Comparison of ENCODE assay signal across 11 cellular contexts in genomic region chr22:49657974-49658550, GRCh38.
A peak's percentile ranks its signal among the peaks of the same experiment; 100 is the strongest.
DNase-seq lines count a peak whose midpoint lies in the region; ATAC-seq and TF ChIP-seq lines count a peak whose summit lies in the region.
"Had no signal": no experiment of that assay in that cellular context is flagged by ENCODE, and none has a peak within 500 bp of the region (broad histone marks: within the 10 kb centered on the region; RNA-seq: fewer than 3 reads in every experiment).

No MANE protein-coding gene starts in this region.

- peak overlapping the region; percentile 58 for H3K27ac Mint-ChIP-seq in activated CD8-positive, alpha-beta memory T cell treated with anti-CD3 and anti-CD28 coated beads, Interleukin-2, amount 10 ng/mL, durations not matched to agents 7 days and 5 days
- peak overlapping the region; percentile 61 for H3K27ac Mint-ChIP-seq in activated CD4-positive, alpha-beta memory T cell treated with anti-CD3 and anti-CD28 coated beads, Interleukin-2, amount 10 ng/mL, durations not matched to agents 7 days and 5 days
- H3K27ac Mint-ChIP-seq in stimulated activated naive CD8-positive, alpha-beta T cell treated with anti-CD3 and anti-CD28 coated beads, Interleukin-15, amount 100 ng/mL, for 72 hours: peak overlapping the region; percentile 92 to 95
- no peak overlapping the region for H3K27ac Mint-ChIP-seq in endodermal cell

- no peak overlapping the region for H3K4me3 ChIP-seq in right cardiac atrium (ENCODE audit: low read length)
- no peak overlapping the region for H3K4me3 ChIP-seq in endodermal cell (ENCODE audit: low read length)

- H3K4me1 ChIP-seq in right cardiac atrium (ENCODE audit: control insufficient read depth, insufficient read depth, low read length) (no peaks in the 10 kb centered on the region), endodermal cell (ENCODE audit: control insufficient read depth, insufficient read depth, low read length) (no peaks in the 10 kb centered on the region)

- ATAC-seq in activated CD8-positive, alpha-beta memory T cell treated with anti-CD3 and anti-CD28 coated beads, Interleukin-2, amount 10 ng/mL, durations not matched to agents 7 days and 5 days: no peak
- ATAC-seq in right cardiac atrium: no peak
- ATAC-seq in stimulated activated naive CD8-positive, alpha-beta T cell treated with anti-CD3 and anti-CD28 coated beads, Interleukin-15, amount 100 ng/mL, for 72 hours: no peak

- POLR2A ChIA-PET in activated CD4-positive, alpha-beta memory T cell treated with anti-CD3 and anti-CD28 coated beads, Interleukin-2, amount 10 ng/mL, durations not matched to agents 7 days and 5 days (lab: Charles Lee): no interaction called here

- WGBS in right cardiac atrium: 58% methylated on average over 11 of the region's 11 CpGs
- WGBS in endodermal cell (ENCODE audit: insufficient coverage in 1 of 2, insufficient read length in 1 of 2), 2 experiments: 91 to 96% methylated on average over 9 to 11 of the region's 11 CpGs

- no peaks in the 10 kb centered on the region for H3K27me3 Mint-ChIP-seq in activated CD8-positive, alpha-beta memory T cell treated with anti-CD3 and anti-CD28 coated beads, Interleukin-2, amount 10 ng/mL, durations not matched to agents 7 days and 5 days
- no peaks in the 10 kb centered on the region for H3K27me3 Mint-ChIP-seq in activated CD4-positive, alpha-beta memory T cell treated with anti-CD3 and anti-CD28 coated beads, Interleukin-2, amount 10 ng/mL, durations not matched to agents 7 days and 5 days
- H3K27me3 Mint-ChIP-seq in stimulated activated naive CD8-positive, alpha-beta T cell treated with anti-CD3 and anti-CD28 coated beads, Interleukin-15, amount 100 ng/mL, for 72 hours: no peaks in the 10 kb centered on the region
- peaks cover 2% of the 10 kb centered on the region for H3K27me3 Mint-ChIP-seq in endodermal cell (ENCODE audit: insufficient read depth)

- peak overlapping the region; percentile 82 for H3K4me3 Mint-ChIP-seq in activated CD8-positive, alpha-beta memory T cell treated with anti-CD3 and anti-CD28 coated beads, Interleukin-2, amount 10 ng/mL, durations not matched to agents 7 days and 5 days
- peak overlapping the region; percentile 89 for H3K4me3 Mint-ChIP-seq in activated CD4-positive, alpha-beta memory T cell treated with anti-CD3 and anti-CD28 coated beads, Interleukin-2, amount 10 ng/mL, durations not matched to agents 7 days and 5 days
- peak overlapping the region; percentile 94 to 96 for H3K4me3 Mint-ChIP-seq in stimulated activated naive CD8-positive, alpha-beta T cell treated with anti-CD3 and anti-CD28 coated beads, Interleukin-15, amount 100 ng/mL, for 72 hours
- H3K4me3 Mint-ChIP-seq in endodermal cell: no peak overlapping the region

- peaks cover 25% of the 10 kb centered on the region for H3K4me1 Mint-ChIP-seq in activated CD8-positive, alpha-beta memory T cell treated with anti-CD3 and anti-CD28 coated beads, Interleukin-2, amount 10 ng/mL, durations not matched to agents 7 days and 5 days
- peaks cover 32% of the 10 kb centered on the region for H3K4me1 Mint-ChIP-seq in activated CD4-positive, alpha-beta memory T cell treated with anti-CD3 and anti-CD28 coated beads, Interleukin-2, amount 10 ng/mL, durations not matched to agents 7 days and 5 days
- H3K4me1 Mint-ChIP-seq in stimulated activated naive CD8-positive, alpha-beta T cell treated with anti-CD3 and anti-CD28 coated beads, Interleukin-15, amount 100 ng/mL, for 72 hours: peaks cover 61% of the 10 kb centered on the region
- H3K4me1 Mint-ChIP-seq in endodermal cell: no peaks in the 10 kb centered on the region

- no peak for DNase-seq in activated CD8-positive, alpha-beta memory T cell treated with anti-CD3 and anti-CD28 coated beads, Interleukin-2, amount 10 ng/mL, durations not matched to agents 7 days and 5 days
- no peak for DNase-seq in activated CD8-positive, alpha-beta memory T cell treated with anti-CD3 and anti-CD28 coated beads for 24 hours
- no peak for DNase-seq in activated CD4-positive, alpha-beta memory T cell treated with anti-CD3 and anti-CD28 coated beads, Interleukin-2, amount 10 ng/mL, durations not matched to agents 7 days and 5 days
- DNase-seq in right cardiac atrium (peak in 1 of 3 donors; percentile 18), OCI-M2 (lab: John Stamatoyannopoulos, UW; ENCODE audit: unreplicated experiment) (no peak), endodermal cell (no peak), inferior parietal cortex (ENCODE audit: extremely low spot score) (no peak)
- no peak for DNase-seq in stimulated activated naive CD8-positive, alpha-beta T cell treated with anti-CD3 and anti-CD28 coated beads, Interleukin-15, amount 100 ng/mL, for 72 hours
- DNase-seq: glutamatergic neuron, SK-N-SH, substantia nigra had no signal

- H3K9me3 Mint-ChIP-seq in activated CD8-positive, alpha-beta memory T cell treated with anti-CD3 and anti-CD28 coated beads, Interleukin-2, amount 10 ng/mL, durations not matched to agents 7 days and 5 days (ENCODE audit: low read depth): no peaks in the 10 kb centered on the region
- H3K9me3 Mint-ChIP-seq in activated CD4-positive, alpha-beta memory T cell treated with anti-CD3 and anti-CD28 coated beads, Interleukin-2, amount 10 ng/mL, durations not matched to agents 7 days and 5 days: no peaks in the 10 kb centered on the region
- no peaks in the 10 kb centered on the region for H3K9me3 Mint-ChIP-seq in stimulated activated naive CD8-positive, alpha-beta T cell treated with anti-CD3 and anti-CD28 coated beads, Interleukin-15, amount 100 ng/mL, for 72 hours
- no peaks in the 10 kb centered on the region for H3K9me3 Mint-ChIP-seq in endodermal cell

- H3K27ac ChIP-seq in right cardiac atrium (ENCODE audit: low read length) (peak overlapping the region; percentile 9), endodermal cell (ENCODE audit: low read depth, low read length) (no peak overlapping the region)

- CTCF ChIA-PET in activated CD8-positive, alpha-beta memory T cell treated with anti-CD3 and anti-CD28 coated beads, Interleukin-2, amount 10 ng/mL, durations not matched to agents 7 days and 5 days (lab: Charles Lee): no interaction called here
- CTCF ChIA-PET in activated CD4-positive, alpha-beta memory T cell treated with anti-CD3 and anti-CD28 coated beads, Interleukin-2, amount 10 ng/mL, durations not matched to agents 7 days and 5 days (lab: Charles Lee): interaction anchor here (1.2 to 1.6 kb wide), 2 partner anchors 9 to 67 kb away, joined by 3 read pairs; no protein-coding TSS in a partner anchor

- TF ChIP-seq CTCF in endodermal cell (conservative IDR thresholded peaks at IDR 0.05): no peak

- peaks cover 3% of the 10 kb centered on the region for H3K36me3 Mint-ChIP-seq in activated CD8-positive, alpha-beta memory T cell treated with anti-CD3 and anti-CD28 coated beads, Interleukin-2, amount 10 ng/mL, durations not matched to agents 7 days and 5 days
- peaks cover 16% of the 10 kb centered on the region for H3K36me3 Mint-ChIP-seq in activated CD4-positive, alpha-beta memory T cell treated with anti-CD3 and anti-CD28 coated beads, Interleukin-2, amount 10 ng/mL, durations not matched to agents 7 days and 5 days (ENCODE audit: low read depth)
- H3K36me3 Mint-ChIP-seq in endodermal cell (ENCODE audit: low read depth): no peaks in the 10 kb centered on the region

- no peaks in the 10 kb centered on the region for H3K27me3 ChIP-seq in right cardiac atrium (ENCODE audit: control insufficient read depth, insufficient read depth)
- no peaks in the 10 kb centered on the region for H3K27me3 ChIP-seq in endodermal cell (ENCODE audit: control insufficient read depth, insufficient read depth, low read length, poor library complexity, severe bottlenecking)

- intact Hi-C loops in right cardiac atrium (cut with DNase I): no loop called here

- H3K9me3 ChIP-seq in right cardiac atrium (ENCODE audit: control insufficient read depth, low read length) (no peaks in the 10 kb centered on the region), endodermal cell (ENCODE audit: control insufficient read depth, low read length) (no peaks in the 10 kb centered on the region)
- H3K9me3 ChIP-seq: SK-N-SH had no signal

- no peaks in the 10 kb centered on the region for H3K36me3 ChIP-seq in endodermal cell (ENCODE audit: control insufficient read depth, insufficient read depth, low read length)

- H3K9ac ChIP-seq in endodermal cell (ENCODE audit: extremely low read depth, low read length, poor library complexity, severe bottlenecking): no peak overlapping the region
- H3K9ac ChIP-seq: SK-N-SH had no signal
